ENCODE assay signal across 19 cellular contexts in genomic region chr5:159582756-159583523, GRCh38.
DNase-seq lines count a peak whose midpoint lies in the region; ATAC-seq and TF ChIP-seq lines count a peak whose summit lies in the region.
"Had no signal": no experiment of that assay in that cellular context is flagged by ENCODE, and none has a peak within 500 bp of the region (broad histone marks: within the 10 kb centered on the region; RNA-seq: fewer than 3 reads in every experiment).

No MANE protein-coding gene starts in this region.

- no peak overlapping the region for H3K27ac ChIP-seq in fibroblast of lung (ENCODE audit: insufficient read depth, low read length)
- H3K27ac ChIP-seq: adrenal gland, coronary artery had no signal

- H3K9me3 ChIP-seq in fibroblast of lung (ENCODE audit: control insufficient read depth, insufficient read depth, low read depth, low read length), result no peaks in the 10 kb centered on the region
- H3K9me3 ChIP-seq: adrenal gland had no signal

- no peak overlapping the region for H3K4me3 ChIP-seq in fibroblast of lung (replicated peaks in 1 of 4; ENCODE audit: control extremely low read depth in 1 of 4, insufficient read depth in 1 of 4, low read depth in 3 of 4, low read length in 4 of 4)
- H3K4me3 ChIP-seq: adrenal gland, coronary artery, K562, lung had no signal

- no peak overlapping the region for H3K27ac Mint-ChIP-seq in activated naive CD8-positive, alpha-beta T cell treated with anti-CD3 and anti-CD28 coated beads, Interleukin-2, amount 50 U/mL, for 24 hours
- no peak overlapping the region for H3K27ac Mint-ChIP-seq in activated naive CD8-positive, alpha-beta T cell treated with anti-CD3 and anti-CD28 coated beads for 36 hours
- no peak overlapping the region for H3K27ac Mint-ChIP-seq in stimulated activated effector memory CD8-positive, alpha-beta T cell treated with anti-CD3 and anti-CD28 coated beads, Interleukin-12 subunit alpha, Interleukin-12 subunit beta, amount 100 ng/mL, for 72 hours
- H3K27ac Mint-ChIP-seq in activated T-helper 1 cell treated with anti-CD3 and anti-CD28 coated beads, Interleukin-12 subunit alpha, Interleukin-12 subunit beta, Interleukin-2, Interleukin-4 antibody, amounts not matched to agents 30 ng/mL and 10 ng/mL and 1 ng/mL, durations not matched to agents 14 hours and 24 hours and 36 hours, result no peak overlapping the region
- H3K27ac Mint-ChIP-seq: activated CD4-positive, alpha-beta T cell treated with anti-CD3 and anti-CD28 coated beads, Interleukin-2, amount 10 ng/mL, durations not matched to agents 7 days and 5 days had no signal

- H2AFZ ChIP-seq in fibroblast of lung (ENCODE audit: low read length), result no peak overlapping the region

- ATAC-seq in activated naive CD8-positive, alpha-beta T cell treated with anti-CD3 and anti-CD28 coated beads, Interleukin-2, amount 50 U/mL, for 24 hours, result peak; percentile 40
- peak; percentile 34 for ATAC-seq in stimulated activated effector memory CD8-positive, alpha-beta T cell treated with anti-CD3 and anti-CD28 coated beads, Interleukin-12 subunit alpha, Interleukin-12 subunit beta, amount 100 ng/mL, for 72 hours
- no peak for ATAC-seq in GM19455 (IDR thresholded peaks at IDR 0.05; ENCODE audit: unreplicated experiment)
- ATAC-seq: K562, sciatic nerve had no signal

- no peaks in the 10 kb centered on the region for H3K4me1 ChIP-seq in fibroblast of lung (ENCODE audit: control insufficient read depth, extremely low read depth, insufficient read depth, low read length)
- H3K4me1 ChIP-seq: adrenal gland had no signal

- TF ChIP-seq CTCF in fibroblast of lung (conservative IDR thresholded peaks at IDR 0.05 in 1 of 2, IDR thresholded peaks at IDR 0.05 in 1 of 2; ENCODE audit: low read depth in 1 of 2, low read length in 2 of 2), result no peak

- peaks cover 7% of the 10 kb centered on the region for H3K27me3 Mint-ChIP-seq in activated naive CD8-positive, alpha-beta T cell treated with anti-CD3 and anti-CD28 coated beads, Interleukin-2, amount 50 U/mL, for 24 hours
- peaks cover 9% of the 10 kb centered on the region for H3K27me3 Mint-ChIP-seq in activated naive CD8-positive, alpha-beta T cell treated with anti-CD3 and anti-CD28 coated beads for 36 hours
- H3K27me3 Mint-ChIP-seq in activated T-helper 1 cell treated with anti-CD3 and anti-CD28 coated beads, Interleukin-12 subunit alpha, Interleukin-12 subunit beta, Interleukin-2, Interleukin-4 antibody, amounts not matched to agents 30 ng/mL and 10 ng/mL and 1 ng/mL, durations not matched to agents 14 hours and 24 hours and 36 hours (ENCODE audit: insufficient read depth), result peaks cover 8% of the 10 kb centered on the region

- no peak for DNase-seq in activated naive CD8-positive, alpha-beta T cell treated with anti-CD3 and anti-CD28 coated beads, Interleukin-2, amount 50 U/mL, for 24 hours
- no peak for DNase-seq in activated naive CD8-positive, alpha-beta T cell treated with anti-CD3 and anti-CD28 coated beads for 36 hours
- DNase-seq in RKO (ENCODE audit: low spot score) (peak; percentile 43), fibroblast of lung (ENCODE audit: low read depth in 2 of 2) (peak; percentile 43 to 69), NCI-H82 treated with DMSO at 0.1 percent for 48 hours (lab: John Stamatoyannopoulos, UW; ENCODE audit: unreplicated experiment) (no peak)
- DNase-seq in stimulated activated effector memory CD8-positive, alpha-beta T cell treated with anti-CD3 and anti-CD28 coated beads, Interleukin-12 subunit alpha, Interleukin-12 subunit beta, amount 100 ng/mL, for 72 hours (ENCODE audit: low spot score in 2 of 2), result no peak
- no peak for DNase-seq in activated T-helper 1 cell treated with anti-CD3 and anti-CD28 coated beads, Interleukin-12 subunit alpha, Interleukin-12 subunit beta, Interleukin-2, Interleukin-4 antibody, amounts not matched to agents 30 ng/mL and 10 ng/mL and 1 ng/mL, durations not matched to agents 14 hours and 24 hours and 36 hours (ENCODE audit: low spot score)
- DNase-seq: activated CD4-positive, alpha-beta T cell treated with anti-CD3 and anti-CD28 coated beads, Interleukin-2, amount 10 ng/mL, durations not matched to agents 7 days and 5 days; adrenal gland; COR-L47; NCI-H1436 treated with DMSO at 0.1 percent for 48 hours; NCI-H510A; stimulated activated naive CD4-positive, alpha-beta T cell treated with Interleukin-2 at 50 U/mL for 16 hours; T-helper 9 cell had no signal

- H4K20me1 ChIP-seq in fibroblast of lung (ENCODE audit: control insufficient read depth, extremely low read depth, insufficient read depth, low read length), result no peaks in the 10 kb centered on the region

- H3K4me1 Mint-ChIP-seq in activated naive CD8-positive, alpha-beta T cell treated with anti-CD3 and anti-CD28 coated beads, Interleukin-2, amount 50 U/mL, for 24 hours, result peaks cover 10% of the 10 kb centered on the region
- no peaks in the 10 kb centered on the region for H3K4me1 Mint-ChIP-seq in activated naive CD8-positive, alpha-beta T cell treated with anti-CD3 and anti-CD28 coated beads for 36 hours
- H3K4me1 Mint-ChIP-seq in stimulated activated effector memory CD8-positive, alpha-beta T cell treated with anti-CD3 and anti-CD28 coated beads, Interleukin-12 subunit alpha, Interleukin-12 subunit beta, amount 100 ng/mL, for 72 hours, result no peaks in the 10 kb centered on the region
- no peaks in the 10 kb centered on the region for H3K4me1 Mint-ChIP-seq in activated T-helper 1 cell treated with anti-CD3 and anti-CD28 coated beads, Interleukin-12 subunit alpha, Interleukin-12 subunit beta, Interleukin-2, Interleukin-4 antibody, amounts not matched to agents 30 ng/mL and 10 ng/mL and 1 ng/mL, durations not matched to agents 14 hours and 24 hours and 36 hours (ENCODE audit: low read depth)
- H3K4me1 Mint-ChIP-seq: activated CD4-positive, alpha-beta T cell treated with anti-CD3 and anti-CD28 coated beads, Interleukin-2, amount 10 ng/mL, durations not matched to agents 7 days and 5 days had no signal

- H3K36me3 Mint-ChIP-seq in activated naive CD8-positive, alpha-beta T cell treated with anti-CD3 and anti-CD28 coated beads, Interleukin-2, amount 50 U/mL, for 24 hours (ENCODE audit: low read depth), result no peaks in the 10 kb centered on the region
- H3K36me3 Mint-ChIP-seq in activated naive CD8-positive, alpha-beta T cell treated with anti-CD3 and anti-CD28 coated beads for 36 hours, result no peaks in the 10 kb centered on the region
- H3K36me3 Mint-ChIP-seq in stimulated activated effector memory CD8-positive, alpha-beta T cell treated with anti-CD3 and anti-CD28 coated beads, Interleukin-12 subunit alpha, Interleukin-12 subunit beta, amount 100 ng/mL, for 72 hours, result no peaks in the 10 kb centered on the region
- H3K36me3 Mint-ChIP-seq in activated T-helper 1 cell treated with anti-CD3 and anti-CD28 coated beads, Interleukin-12 subunit alpha, Interleukin-12 subunit beta, Interleukin-2, Interleukin-4 antibody, amounts not matched to agents 30 ng/mL and 10 ng/mL and 1 ng/mL, durations not matched to agents 14 hours and 24 hours and 36 hours (ENCODE audit: low read depth), result no peaks in the 10 kb centered on the region

- no peaks in the 10 kb centered on the region for H3K79me2 ChIP-seq in fibroblast of lung (ENCODE audit: control insufficient read depth, insufficient read depth, low read length)

- H3K4me3 Mint-ChIP-seq in activated naive CD8-positive, alpha-beta T cell treated with anti-CD3 and anti-CD28 coated beads, Interleukin-2, amount 50 U/mL, for 24 hours, result no peak overlapping the region
- no peak overlapping the region for H3K4me3 Mint-ChIP-seq in activated naive CD8-positive, alpha-beta T cell treated with anti-CD3 and anti-CD28 coated beads for 36 hours
- no peak overlapping the region for H3K4me3 Mint-ChIP-seq in stimulated activated effector memory CD8-positive, alpha-beta T cell treated with anti-CD3 and anti-CD28 coated beads, Interleukin-12 subunit alpha, Interleukin-12 subunit beta, amount 100 ng/mL, for 72 hours
- H3K4me3 Mint-ChIP-seq in activated T-helper 1 cell treated with anti-CD3 and anti-CD28 coated beads, Interleukin-12 subunit alpha, Interleukin-12 subunit beta, Interleukin-2, Interleukin-4 antibody, amounts not matched to agents 30 ng/mL and 10 ng/mL and 1 ng/mL, durations not matched to agents 14 hours and 24 hours and 36 hours, result no peak overlapping the region
- H3K4me3 Mint-ChIP-seq: activated CD4-positive, alpha-beta T cell treated with anti-CD3 and anti-CD28 coated beads, Interleukin-2, amount 10 ng/mL, durations not matched to agents 7 days and 5 days had no signal

- H3K36me3 ChIP-seq in fibroblast of lung (ENCODE audit: control insufficient read depth, insufficient read depth, low read length), result no peaks in the 10 kb centered on the region
- H3K36me3 ChIP-seq: adrenal gland had no signal

- no peak overlapping the region for H3K4me2 ChIP-seq in fibroblast of lung (ENCODE audit: extremely low read depth, insufficient read depth, low read length)

- no peak overlapping the region for H3K9ac ChIP-seq in fibroblast of lung (ENCODE audit: insufficient read depth, low read length)

- H3K27me3 ChIP-seq in fibroblast of lung (ENCODE audit: control insufficient read depth, insufficient read depth, low read length), result no peaks in the 10 kb centered on the region
- H3K27me3 ChIP-seq: adrenal gland had no signal

- intact Hi-C loops in activated T-helper 1 cell treated with anti-CD3 and anti-CD28 coated beads, Interleukin-12 subunit alpha, Interleukin-12 subunit beta, Interleukin-2, Interleukin-4 antibody, amounts not matched to agents 30 ng/mL and 10 ng/mL and 1 ng/mL, durations not matched to agents 14 hours and 24 hours and 36 hours (cut with micrococcal nuclease), result no loop called here

- H3K9me3 Mint-ChIP-seq in activated naive CD8-positive, alpha-beta T cell treated with anti-CD3 and anti-CD28 coated beads, Interleukin-2, amount 50 U/mL, for 24 hours, result no peaks in the 10 kb centered on the region
- H3K9me3 Mint-ChIP-seq in activated naive CD8-positive, alpha-beta T cell treated with anti-CD3 and anti-CD28 coated beads for 36 hours, result no peaks in the 10 kb centered on the region
- H3K9me3 Mint-ChIP-seq in stimulated activated effector memory CD8-positive, alpha-beta T cell treated with anti-CD3 and anti-CD28 coated beads, Interleukin-12 subunit alpha, Interleukin-12 subunit beta, amount 100 ng/mL, for 72 hours, result peaks cover 2% of the 10 kb centered on the region
- peaks cover 5% of the 10 kb centered on the region for H3K9me3 Mint-ChIP-seq in activated T-helper 1 cell treated with anti-CD3 and anti-CD28 coated beads, Interleukin-12 subunit alpha, Interleukin-12 subunit beta, Interleukin-2, Interleukin-4 antibody, amounts not matched to agents 30 ng/mL and 10 ng/mL and 1 ng/mL, durations not matched to agents 14 hours and 24 hours and 36 hours
- H3K9me3 Mint-ChIP-seq: activated CD4-positive, alpha-beta T cell treated with anti-CD3 and anti-CD28 coated beads, Interleukin-2, amount 10 ng/mL, durations not matched to agents 7 days and 5 days had no signal

Comparison
In these comparisons a context has a peak if more than half of its experiments do, and no peak if none do; other contexts are left out.
1. DNase-seq: peak in RKO (single experiment) and fibroblast of lung (2 of 2); none in activated naive CD8-positive, alpha-beta T cell treated with anti-CD3 and anti-CD28 coated beads, Interleukin-2, amount 50 U/mL, for 24 hours (single experiment), activated naive CD8-positive, alpha-beta T cell treated with anti-CD3 and anti-CD28 coated beads for 36 hours (single experiment), stimulated activated effector memory CD8-positive, alpha-beta T cell treated with anti-CD3 and anti-CD28 coated beads, Interleukin-12 subunit alpha, Interleukin-12 subunit beta, amount 100 ng/mL, for 72 hours (0 of 2), NCI-H82 treated with DMSO at 0.1 percent for 48 hours (single experiment) and activated T-helper 1 cell treated with anti-CD3 and anti-CD28 coated beads, Interleukin-12 subunit alpha, Interleukin-12 subunit beta, Interleukin-2, Interleukin-4 antibody, amounts not matched to agents 30 ng/mL and 10 ng/mL and 1 ng/mL, durations not matched to agents 14 hours and 24 hours and 36 hours (single experiment).